In the genomic region with DNA sequence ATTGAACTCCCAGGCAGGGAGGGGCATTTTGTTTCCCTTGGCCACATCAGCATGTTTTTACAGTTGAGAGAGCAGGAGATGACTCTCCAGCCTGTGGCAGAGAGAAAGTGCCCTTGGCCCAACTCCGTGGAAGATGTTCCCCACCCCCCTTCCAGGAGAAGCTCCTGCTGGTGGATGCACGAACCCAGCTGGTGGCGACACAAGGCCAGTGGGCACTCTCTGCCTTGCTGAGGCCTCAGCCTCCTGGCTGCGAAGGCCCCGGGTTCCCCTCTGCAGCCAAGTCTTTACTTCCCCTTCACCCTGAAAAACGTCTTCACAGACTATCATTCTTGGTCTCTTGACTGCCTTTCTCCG, we compare ENCODE assay signal across 11 cellular contexts.
DNase-seq lines count a peak whose midpoint lies in the region; ATAC-seq, FAIRE-seq and TF ChIP-seq lines count a peak whose summit lies in the region.
"Had no signal": no experiment of that assay in that cellular context is flagged by ENCODE, and none has a peak within 500 bp of the region (broad histone marks: within the 10 kb centered on the region; RNA-seq: fewer than 3 reads in every experiment).

No MANE protein-coding gene starts in this region.

- no peak for TF ChIP-seq EP300 in HepG2 (IDR thresholded peaks at IDR 0.05; ENCODE audit: low read depth in 2 of 2, low read length in 2 of 2)
- no peak for TF ChIP-seq EP300 in HepG2 (CRISPR knock-in tag; IDR thresholded peaks at IDR 0.05; ENCODE audit: borderline replicate concordance)
- TF ChIP-seq EP300 in SK-N-SH (IDR thresholded peaks at IDR 0.05; ENCODE audit: borderline replicate concordance in 1 of 2, low read depth in 1 of 2, low read length in 1 of 2), result no peak

- H4K20me1 ChIP-seq in HepG2 (ENCODE audit: insufficient read depth, low read length), result no peaks in the 10 kb centered on the region
- no peaks in the 10 kb centered on the region for H4K20me1 ChIP-seq in SK-N-SH (ENCODE audit: insufficient read depth)

- intact Hi-C loops in HepG2 (cut with micrococcal nuclease; ENCODE audit: unreplicated experiment), result loop anchor here (5.0 kb wide), 1 partner anchor 39 kb away; no protein-coding TSS in a partner anchor

- H3K79me2 ChIP-seq in HepG2 (ENCODE audit: insufficient read depth, low read length) (no peaks in the 10 kb centered on the region), SK-N-SH (ENCODE audit: insufficient read depth) (no peaks in the 10 kb centered on the region)

- no peak for TF ChIP-seq RAD21 in HepG2 (CRISPR knock-in tag; IDR thresholded peaks at IDR 0.05)
- TF ChIP-seq RAD21 in SK-N-SH (IDR thresholded peaks at IDR 0.05; ENCODE audit: low read length), result no peak

- H3K27ac Mint-ChIP-seq in chondrocyte (ENCODE audit: unreplicated experiment), result peak overlapping the region; percentile 91

- H3K27ac ChIP-seq in HepG2 (ENCODE audit: extremely low read length, insufficient read depth, low read length), result peak overlapping the region; percentile 56
- 0 out of 4 replicates have a peak overlapping the region, but pooled peaks of 1 of the 2 experiments have one; percentile 58 for H3K27ac ChIP-seq in SK-N-SH (ENCODE audit: low read depth in 2 of 2, low read length in 1 of 2)
- H3K27ac ChIP-seq: 22Rv1, Peyer's patch had no signal

- WGBS in HepG2 (ENCODE audit: low lambda C conversion rate), result 77% methylated on average over 7 of the region's 7 CpGs
- WGBS in SK-N-SH (ENCODE audit: low lambda C conversion rate), result 84% methylated on average over 5 of the region's 7 CpGs

- no peaks in the 10 kb centered on the region for H3F3A ChIP-seq in SK-N-SH (replicated peaks; ENCODE audit: insufficient read depth)

- H2AFZ ChIP-seq in HepG2 (ENCODE audit: low read length) (peak overlapping the region; percentile 12), SK-N-SH (ENCODE audit: low read depth) (no peak overlapping the region)

- POLR2A ChIA-PET in HepG2 (lab: Yijun Ruan, JAX) (interaction anchor here (2.5 to 2.6 kb wide), 2 partner anchors 41 to 80 kb away, joined by 11 read pairs; no protein-coding TSS in a partner anchor), SK-N-SH (lab: Yijun Ruan, JAX) (no interaction called here)

- TF ChIP-seq POLR2A in HepG2 (IDR thresholded peaks at IDR 0.05; ENCODE audit: insufficient read depth in 1 of 2, low read depth in 2 of 2, low read length in 2 of 2), result no peak

- CTCF ChIA-PET in HepG2 (lab: Yijun Ruan, JAX; ENCODE audit: low intra/inter-chr PET ratio, low total read pairs) (no interaction called here), SK-N-SH (lab: Yijun Ruan, JAX) (interaction anchor here (1.0 kb wide), 1 partner anchor 8 kb away, joined by 3 read pairs; no protein-coding TSS in a partner anchor)

- H3K4me1 ChIP-seq in HepG2 (ENCODE audit: insufficient read depth, low read length) (peaks cover 39% of the 10 kb centered on the region), SK-N-SH (ENCODE audit: control insufficient read depth in 1 of 2, insufficient read depth in 2 of 2, low read depth in 1 of 2, low read length in 1 of 2) (peaks cover 0 to 19% of the 10 kb centered on the region in 2 experiments; a peak in 1 of 4 replicates)
- H3K4me1 ChIP-seq: Peyer's patch had no signal

- peak overlapping the region; percentile 39 for H3K4me3 Mint-ChIP-seq in chondrocyte (ENCODE audit: unreplicated experiment)

- no peak for FAIRE-seq in HepG2 (lab: Jason Lieb, UNC)

- H3K4me2 ChIP-seq in HepG2 (ENCODE audit: low read depth, low read length) (peak overlapping the region; percentile 82), SK-N-SH (no peak overlapping the region)

- no peaks in the 10 kb centered on the region for H3K27me3 ChIP-seq in HepG2 (ENCODE audit: control insufficient read depth in 1 of 2, insufficient read depth in 2 of 2, low read length in 2 of 2)
- no peaks in the 10 kb centered on the region for H3K27me3 ChIP-seq in SK-N-SH (ENCODE audit: insufficient read depth)
- H3K27me3 ChIP-seq: Peyer's patch had no signal

- peak overlapping the region in 1 of 3 experiments; percentile 51; a peak in 2 of 6 replicates for H3K4me3 ChIP-seq in HepG2 (replicated peaks in 1 of 3; ENCODE audit: insufficient read depth in 1 of 3, low read depth in 2 of 3, low read length in 3 of 3)
- H3K4me3 ChIP-seq in SK-N-SH (ENCODE audit: low read depth in 2 of 2, low read length in 1 of 2), result no peak overlapping the region
- H3K4me3 ChIP-seq: Peyer's patch had no signal

- DNase-seq in SIG-M5 treated with dmso at 0.1 percent for 504 hours (lab: John Stamatoyannopoulos, UW; ENCODE audit: unreplicated experiment), result peak; percentile 88
- DNase-seq in SIG-M5 (lab: John Stamatoyannopoulos, UW), result no peak
- no peak for DNase-seq in chondrocyte (ENCODE audit: low spot score)
- no peak for DNase-seq in HepG2 (ENCODE audit: low spot score)
- DNase-seq in activated naive CD4-positive, alpha-beta T cell treated with Interleukin-2 at 50 U/mL for 16 hours, result no peak
- no peak for DNase-seq in NCI-H1930 (lab: John Stamatoyannopoulos, UW)
- DNase-seq in SK-N-SH, result no peak
- no peak for DNase-seq in NCI-H524 treated with DMSO at 0.1 percent for 48 hours (lab: John Stamatoyannopoulos, UW)
- DNase-seq: NCI-H2081 treated with DMSO at 0.1 percent for 48 hours, Peyer's patch had no signal

- H3K9me2 ChIP-seq in SK-N-SH, result no peaks in the 10 kb centered on the region

- peak; percentile 18 for ATAC-seq in HepG2

- in situ Hi-C loops in HepG2 (cut with HindIII; ENCODE audit: extremely low pct_ligation_motif_present, low pct_unique_long_range_greater_than_20kb), result no loop called here

- BruUV-seq in HepG2 (replicated peaks; lab: Mats Ljungman, UMichigan), result no TSS peak

- H3K36me3 Mint-ChIP-seq in chondrocyte (ENCODE audit: low read depth), result no peaks in the 10 kb centered on the region

- H3K27me3 Mint-ChIP-seq in chondrocyte (ENCODE audit: low read depth), result no peaks in the 10 kb centered on the region

- peaks cover 43% of the 10 kb centered on the region for H3K4me1 Mint-ChIP-seq in chondrocyte (ENCODE audit: low read depth)

- H3K9me3 Mint-ChIP-seq in chondrocyte (ENCODE audit: low read depth), result no peaks in the 10 kb centered on the region

- H3K9me3 ChIP-seq in HepG2 (ENCODE audit: low read length) (no peaks in the 10 kb centered on the region), SK-N-SH (no peaks in the 10 kb centered on the region)
- H3K9me3 ChIP-seq: Peyer's patch had no signal

- TF ChIP-seq CTCF in chondrocyte (IDR thresholded peaks at IDR 0.05) (no peak), HepG2 (CRISPR knock-in tag; IDR thresholded peaks at IDR 0.05) (no peak), SK-N-SH (IDR thresholded peaks at IDR 0.05) (no peak)

- peak overlapping the region; percentile 55 for H3K9ac ChIP-seq in HepG2 (ENCODE audit: insufficient read depth, low read depth, low read length)
- H3K9ac ChIP-seq in SK-N-SH, result no peak overlapping the region

- H3K36me3 ChIP-seq in HepG2 (replicated peaks in 1 of 2; ENCODE audit: control insufficient read depth in 1 of 2, insufficient read depth in 2 of 2, low read length in 2 of 2) (no peaks in the 10 kb centered on the region), SK-N-SH (replicated peaks in 1 of 2; ENCODE audit: control insufficient read depth in 1 of 2, insufficient read depth in 2 of 2, low read length in 1 of 2) (no peaks in the 10 kb centered on the region)
- H3K36me3 ChIP-seq: Peyer's patch had no signal

TF ChIP-seq in HepG2, 621 proteins besides CTCF, POLR2A, EP300 and RAD21 (continues in another document):
- no peak for TF ChIP-seq XRCC5 (optimal IDR thresholded peaks at IDR 0.05; ENCODE audit: low read length)
- TF ChIP-seq NR3C1 (CRISPR knock-in tag; IDR thresholded peaks at IDR 0.05), result no peak
- 0 out of 2 replicates have a peak, but pooled peaks have one; percentile 8 for TF ChIP-seq DMAP1 (CRISPR knock-in tag; IDR thresholded peaks at IDR 0.05)
- no peak for TF ChIP-seq RBM39 (IDR thresholded peaks at IDR 0.05; ENCODE audit: low read depth, low read length, poor library complexity, severe bottlenecking)
- TF ChIP-seq ZNF773 (CRISPR knock-in tag; IDR thresholded peaks at IDR 0.05; ENCODE audit: borderline replicate concordance), result no peak
- no peak for TF ChIP-seq ZNF549 (CRISPR knock-in tag; IDR thresholded peaks at IDR 0.05)
- no peak for TF ChIP-seq ZNF235 (CRISPR knock-in tag; IDR thresholded peaks at IDR 0.05; ENCODE audit: borderline replicate concordance)
- no peak for TF ChIP-seq ZNF660 (CRISPR knock-in tag; IDR thresholded peaks at IDR 0.05; ENCODE audit: borderline replicate concordance, low read depth)
- no peak for TF ChIP-seq ATF7-NPFF (CRISPR knock-in tag; IDR thresholded peaks at IDR 0.05; ENCODE audit: low read depth)
- no peak for TF ChIP-seq NCOA2 (CRISPR knock-in tag; IDR thresholded peaks at IDR 0.05)
- TF ChIP-seq SMAD1 (CRISPR knock-in tag; IDR thresholded peaks at IDR 0.05; ENCODE audit: borderline replicate concordance, low read depth), result no peak
- no peak for TF ChIP-seq ZNF33A (CRISPR knock-in tag; IDR thresholded peaks at IDR 0.05; ENCODE audit: borderline replicate concordance)

TF ChIP-seq in SK-N-SH, 30 proteins besides CTCF, POLR2A, EP300 and RAD21 (continues in another document):
- TF ChIP-seq JUND (IDR thresholded peaks at IDR 0.05), result no peak
- no peak for TF ChIP-seq EZH2phosphoT487 (IDR thresholded peaks at IDR 0.05; ENCODE audit: borderline replicate concordance, low read depth)
- no peak for TF ChIP-seq FOXM1 (IDR thresholded peaks at IDR 0.05; ENCODE audit: low read depth)
- no peak for TF ChIP-seq YY1 (IDR thresholded peaks at IDR 0.05; ENCODE audit: low read depth)
- no peak for TF ChIP-seq GATA2 (CRISPR knock-in tag; IDR thresholded peaks at IDR 0.05)
- TF ChIP-seq POLR2AphosphoS5 (IDR thresholded peaks at IDR 0.05; ENCODE audit: low read depth, low read length), result no peak
- TF ChIP-seq, protein P1, sequence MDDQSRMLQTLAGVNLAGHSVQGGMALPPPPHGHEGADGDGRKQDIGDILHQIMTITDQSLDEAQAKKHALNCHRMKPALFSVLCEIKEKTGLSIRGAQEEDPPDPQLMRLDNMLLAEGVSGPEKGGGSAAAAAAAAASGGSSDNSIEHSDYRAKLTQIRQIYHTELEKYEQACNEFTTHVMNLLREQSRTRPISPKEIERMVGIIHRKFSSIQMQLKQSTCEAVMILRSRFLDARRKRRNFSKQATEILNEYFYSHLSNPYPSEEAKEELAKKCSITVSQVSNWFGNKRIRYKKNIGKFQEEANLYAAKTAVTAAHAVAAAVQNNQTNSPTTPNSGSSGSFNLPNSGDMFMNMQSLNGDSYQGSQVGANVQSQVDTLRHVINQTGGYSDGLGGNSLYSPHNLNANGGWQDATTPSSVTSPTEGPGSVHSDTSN (IDR thresholded peaks at IDR 0.05), result no peak
- no peak for TF ChIP-seq FOXJ3 (CRISPR knock-in tag; IDR thresholded peaks at IDR 0.05)
- TF ChIP-seq FOSL2 (IDR thresholded peaks at IDR 0.05; ENCODE audit: borderline replicate concordance, low read depth), result no peak
- no peak for TF ChIP-seq ELF1 (IDR thresholded peaks at IDR 0.05)
- TF ChIP-seq RFX5 (IDR thresholded peaks at IDR 0.05; ENCODE audit: low read length), result no peak
